In the genomic region with DNA sequence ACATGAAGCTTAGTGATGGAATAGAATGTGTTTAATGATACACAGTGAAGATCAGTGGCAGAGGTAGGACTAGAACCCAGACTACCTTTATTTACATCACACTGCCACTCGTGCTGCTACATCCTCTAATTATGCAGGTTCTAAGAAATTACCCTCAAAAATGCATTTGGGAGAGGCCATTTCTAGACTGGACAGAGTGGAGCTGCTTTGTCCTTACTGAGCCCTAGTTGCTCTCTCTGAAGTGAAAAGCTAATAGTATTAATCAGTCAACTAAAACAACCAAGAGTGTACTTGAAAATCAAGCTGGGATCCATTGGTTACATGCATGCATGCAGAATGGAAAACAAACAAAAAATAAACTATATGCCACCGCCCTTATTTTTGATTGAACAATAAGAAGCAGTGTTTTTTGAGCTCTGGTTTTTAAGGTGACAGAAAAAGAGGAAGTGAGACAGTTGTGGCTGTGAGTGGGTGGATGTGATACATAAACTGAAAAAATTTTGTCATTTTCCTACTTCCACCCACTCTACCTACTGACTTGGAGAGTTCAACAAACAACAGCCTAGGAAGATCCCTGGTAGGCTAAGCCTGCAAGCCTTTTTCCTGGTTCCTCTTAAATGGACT, we compare ENCODE assay signal across 9 cellular contexts. TPM values are rescaled to one million over a fixed set of nuclear protein-coding genes. Genes with fewer than 3 reads are reported as not detected.
DNase-seq lines count a peak whose midpoint lies in the region; ATAC-seq, FAIRE-seq and TF ChIP-seq lines count a peak whose summit lies in the region.
"Had no signal": no experiment of that assay in that cellular context is flagged by ENCODE, and none has a peak within 500 bp of the region (broad histone marks: within the 10 kb centered on the region; RNA-seq: fewer than 3 reads in every experiment).

No MANE protein-coding gene starts in this region.

- peak; percentile 53 for DNase-seq in stimulated activated CD4-positive, alpha-beta T cell treated with anti-CD3 and anti-CD28 coated beads, Interleukin-15, amount 100 ng/mL, for 24 hours
- DNase-seq in DMS53 treated with DMSO at 0.1 percent for 48 hours (lab: John Stamatoyannopoulos, UW; ENCODE audit: unreplicated experiment) (no peak), sciatic nerve (ENCODE audit: low spot score) (no peak), small intestine (no peak)
- no peak for DNase-seq in activated CD4-positive, CD25-positive, alpha-beta regulatory T cell treated with anti-CD3 and anti-CD28 coated beads, Interleukin-2, amount 50 U/mL, for 72 hours

- H3K9me3 ChIP-seq in SU-DHL-6 (ENCODE audit: insufficient read depth, low read length), result no peaks in the 10 kb centered on the region
- no peaks in the 10 kb centered on the region for H3K9me3 ChIP-seq in small intestine (ENCODE audit: control insufficient read depth, low read depth)

- 33 to 63% (median 58%) methylated on average over 2 of the region's 2 CpGs for WGBS in small intestine, 3 donors

- H3K36me3 ChIP-seq in SU-DHL-6 (ENCODE audit: low read length) (no peaks in the 10 kb centered on the region), small intestine (ENCODE audit: control insufficient read depth in 2 of 2, insufficient read depth in 2 of 2, low read length in 2 of 2) (no peaks in the 10 kb centered on the region)

- FAIRE-seq in small intestine (lab: Jason Lieb, UNC), result no peak

- peak overlapping the region; percentile 40 for H2AFZ ChIP-seq in SU-DHL-6 (ENCODE audit: low read depth, low read length, severe bottlenecking)

- no peaks in the 10 kb centered on the region for H3K27me3 ChIP-seq in SU-DHL-6 (ENCODE audit: low read length)
- H3K27me3 ChIP-seq in small intestine (ENCODE audit: control insufficient read depth in 2 of 2, insufficient read depth in 2 of 2, low read length in 2 of 2), result no peaks in the 10 kb centered on the region

- peak overlapping the region; percentile 63 for H3K4me2 ChIP-seq in SU-DHL-6 (ENCODE audit: low read depth, low read length, poor library complexity, severe bottlenecking)

- H3K9me2 ChIP-seq in SU-DHL-6 (replicated peaks; ENCODE audit: insufficient read depth, low read length), result no peaks in the 10 kb centered on the region

- H3K27ac ChIP-seq in SU-DHL-6 (ENCODE audit: low read depth, low read length) (peak overlapping the region; percentile 79), small intestine (ENCODE audit: low read depth in 1 of 2, low read length in 1 of 2) (peak overlapping the region in 1 of 2 donors; percentile 49)

- H3K9ac ChIP-seq in SU-DHL-6 (ENCODE audit: low read length), result 0 out of 2 replicates have a peak overlapping the region, but pooled peaks have one; percentile 18

- H4K20me1 ChIP-seq in SU-DHL-6 (ENCODE audit: low read depth, low read length), result no peaks in the 10 kb centered on the region

- ATAC-seq in GM19035 (IDR thresholded peaks at IDR 0.05; ENCODE audit: unreplicated experiment), result peak; percentile 78
- ATAC-seq in HG02970 (IDR thresholded peaks at IDR 0.05; ENCODE audit: low FRiP score, unreplicated experiment), result peak; percentile 72
- ATAC-seq in sciatic nerve, result no peak

- H3F3A ChIP-seq in SU-DHL-6 (ENCODE audit: insufficient read depth), result no peaks in the 10 kb centered on the region

- intact Hi-C loops in sciatic nerve (cut with DNase I), result no loop called here

- peaks cover 0 to 5% of the 10 kb centered on the region in 2 donors for H3K4me1 ChIP-seq in small intestine (ENCODE audit: control insufficient read depth in 2 of 2, insufficient read depth in 1 of 2, low read depth in 1 of 2, low read length in 1 of 2)

- no peak for TF ChIP-seq CTCF in SU-DHL-6 (IDR thresholded peaks at IDR 0.05; ENCODE audit: insufficient read depth, low read length, poor library complexity, severe bottlenecking)

- H3K79me2 ChIP-seq in SU-DHL-6 (ENCODE audit: insufficient read depth, low read length), result no peaks in the 10 kb centered on the region

- H3K4me3 ChIP-seq in SU-DHL-6 (ENCODE audit: insufficient read depth, low read length, poor library complexity, severe bottlenecking) (no peak overlapping the region), small intestine (ENCODE audit: low read depth in 1 of 2, low read length in 2 of 2) (no peak overlapping the region)

RNA-seq across cellular contexts. Expression of a gene that starts 6.8 kb away (rescaled TPM):
- total RNA-seq in sciatic nerve, result 31.8 TPM
- 10 to 100 TPM in 2 of 3 donors, 1 to 10 TPM in 1; 5.6 to 90.1 (median 19.7) TPM for polyA plus RNA-seq in small intestine
- total RNA-seq: NCI-H460 had no signal
